In the genomic region with DNA sequence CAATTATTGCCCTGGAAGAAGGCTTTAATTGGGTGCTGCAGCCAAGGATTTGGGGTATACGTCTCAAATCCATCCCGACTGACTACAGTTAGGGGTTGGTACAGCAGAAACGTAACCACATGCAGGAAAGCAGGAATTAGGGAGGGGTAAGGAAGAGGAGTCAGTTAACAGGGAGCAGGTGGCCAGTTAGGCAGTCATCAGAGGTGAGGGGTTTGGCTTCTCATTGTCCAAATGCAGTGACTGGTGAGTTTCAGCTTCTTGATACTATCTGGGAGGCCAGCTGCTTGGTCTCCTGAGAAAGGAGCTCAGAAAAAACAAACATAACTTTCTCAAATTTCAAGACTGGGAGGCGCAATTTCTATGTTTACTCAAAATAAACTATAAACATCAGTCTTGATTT, we compare ENCODE assay signal across 23 cellular contexts.
"Had no signal": no experiment of that assay in that cellular context is flagged by ENCODE, and none has a peak within 500 bp of the region (broad histone marks: within the 10 kb centered on the region; RNA-seq: fewer than 3 reads in every experiment).

No MANE protein-coding gene starts in this region.

- H3K27me3 ChIP-seq: esophagus muscularis mucosa, foreskin keratinocyte, hepatocyte, pancreas, tibial artery, upper lobe of left lung, uterus had no signal

- H3K4me3 ChIP-seq: esophagus muscularis mucosa, hepatocyte, lung, pancreas, tibial artery, upper lobe of left lung, uterus had no signal

- H3K27ac ChIP-seq: epithelial cell of prostate, esophagus muscularis mucosa, foreskin keratinocyte, hepatocyte, pancreas, tibial artery, upper lobe of left lung, uterus had no signal

- H3K36me3 ChIP-seq: esophagus muscularis mucosa, pancreas, tibial artery, upper lobe of left lung, uterus had no signal

- H3K9me3 ChIP-seq: esophagus muscularis mucosa, pancreas, tibial artery, upper lobe of left lung, uterus had no signal

- ATAC-seq: effector memory CD8-positive, alpha-beta T cell; foreskin keratinocyte; left cardiac atrium; left ventricle myocardium superior; pancreas; right cardiac atrium; stimulated activated effector memory CD8-positive, alpha-beta T cell treated with anti-CD3 and anti-CD28 coated beads, Interleukin-12 subunit alpha, Interleukin-12 subunit beta, amount 100 ng/mL, for 72 hours; stimulated activated naive CD8-positive, alpha-beta T cell treated with anti-CD3 and anti-CD28 coated beads, Interleukin-15, Interleukin-2, amounts not matched to agents 100 U/mL and 50 U/mL, for 24 hours had no signal

- H3K4me1 ChIP-seq: pancreas had no signal

- DNase-seq: effector memory CD8-positive, alpha-beta T cell; foreskin keratinocyte; head of caudate nucleus; kidney; left cardiac atrium; left ventricle myocardium superior; mesenchymal stem cell; midbrain; naive B cell; occipital lobe; right cardiac atrium; stimulated activated CD4-positive, alpha-beta T cell treated with anti-CD3 and anti-CD28 coated beads, Interleukin-4, amount 100 ng/mL, for 1 hour; stimulated activated CD8-positive, alpha-beta memory T cell treated with anti-CD3 and anti-CD28 coated beads, Interleukin-4, amount 100 ng/mL, for 48 hours; stimulated activated naive CD8-positive, alpha-beta T cell treated with anti-CD3 and anti-CD28 coated beads, Interleukin-15, Interleukin-2, amounts not matched to agents 100 U/mL and 50 U/mL, for 24 hours; upper lobe of left lung; uterus had no signal
